In the genomic region with DNA sequence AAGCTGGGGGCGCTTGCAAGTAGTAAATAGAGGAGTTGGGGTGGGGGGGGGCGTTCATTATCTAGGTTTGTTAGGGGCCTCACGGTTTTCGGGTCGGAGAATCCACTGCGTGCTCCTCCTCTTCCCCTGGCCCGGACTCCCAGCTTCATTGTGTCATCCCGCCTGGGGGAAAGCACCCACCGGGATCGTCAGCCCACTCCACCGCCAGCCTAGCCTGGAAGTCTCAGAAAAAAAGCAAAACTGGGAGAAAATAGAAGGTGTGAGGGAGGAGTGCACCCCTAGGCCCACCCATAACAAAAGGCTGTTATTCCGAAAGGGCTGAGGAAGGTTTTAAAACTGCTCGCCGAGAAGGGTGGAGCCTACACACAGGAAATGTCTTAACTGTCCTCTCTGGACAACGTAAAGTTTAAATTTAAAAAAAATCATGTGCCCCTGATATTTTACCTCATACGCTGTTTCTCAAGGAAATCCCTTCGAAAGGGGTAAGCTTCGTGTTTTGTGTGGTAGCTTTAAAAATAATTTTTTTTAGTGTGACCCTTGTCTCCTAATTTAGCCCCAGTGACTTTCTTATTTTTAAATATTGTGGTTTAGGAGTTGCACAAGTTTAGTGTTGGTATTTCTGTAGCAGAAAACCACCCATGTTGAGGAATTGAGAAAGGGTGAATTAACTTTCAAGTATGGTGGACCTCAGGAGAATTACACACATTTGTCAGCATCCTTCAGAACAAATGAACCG, we compare ENCODE assay signal across 8 cellular contexts.
A peak's percentile ranks its signal among the peaks of the same experiment; 100 is the strongest.
DNase-seq lines count a peak whose midpoint lies in the region; ATAC-seq and TF ChIP-seq lines count a peak whose summit lies in the region.

No MANE protein-coding gene starts in this region.

- peaks cover 45% of the 10 kb centered on the region for H3K36me3 Mint-ChIP-seq in T-helper 2 cell treated with Interferon-gamma antibody and Interleukin-4, amounts not matched to agents 5 μg/mL and 100 μg/mL, for 36 hours (ENCODE audit: low read depth)

- H3K36me3 ChIP-seq in GM06990 (ENCODE audit: control insufficient read depth, insufficient read depth, low read length) = no peaks in the 10 kb centered on the region
- H3K36me3 ChIP-seq in muscle layer of duodenum (ENCODE audit: control insufficient read depth in 1 of 2, insufficient read depth in 2 of 2, low read length in 2 of 2) = peaks cover 0 to 5% of the 10 kb centered on the region in 2 donors

- H3K4me3 ChIP-seq in GM06990 (replicated peaks; ENCODE audit: low read depth, low read length) (peak overlapping the region; percentile 82), muscle layer of duodenum (ENCODE audit: low read depth in 1 of 2, low read length in 2 of 2) (peak overlapping the region; percentile 66 to 70)

- H3K4me1 ChIP-seq in muscle layer of duodenum (ENCODE audit: control insufficient read depth in 1 of 2, insufficient read depth in 2 of 2, low read length in 2 of 2) = peaks cover 32 to 51% of the 10 kb centered on the region in 2 donors

- ATAC-seq in GM19468 (IDR thresholded peaks at IDR 0.05; ENCODE audit: extremely low read depth, unreplicated experiment) = peak; percentile 24
- ATAC-seq in HG03520 (IDR thresholded peaks at IDR 0.05; ENCODE audit: unreplicated experiment) = peak; percentile 41

- no peaks in the 10 kb centered on the region for H3K27me3 Mint-ChIP-seq in T-helper 2 cell treated with Interferon-gamma antibody and Interleukin-4, amounts not matched to agents 5 μg/mL and 100 μg/mL, for 36 hours (ENCODE audit: low read depth)

- TF ChIP-seq CTCF in GM06990 (IDR thresholded peaks at IDR 0.05; ENCODE audit: insufficient read depth, low read length, poor library complexity, severe bottlenecking) = no peak

- H3K9me3 Mint-ChIP-seq in T-helper 2 cell treated with Interferon-gamma antibody and Interleukin-4, amounts not matched to agents 5 μg/mL and 100 μg/mL, for 36 hours = no peaks in the 10 kb centered on the region

- peak overlapping the region; percentile 94 for H3K4me3 Mint-ChIP-seq in T-helper 2 cell treated with Interferon-gamma antibody and Interleukin-4, amounts not matched to agents 5 μg/mL and 100 μg/mL, for 36 hours

- H3K4me1 Mint-ChIP-seq in T-helper 2 cell treated with Interferon-gamma antibody and Interleukin-4, amounts not matched to agents 5 μg/mL and 100 μg/mL, for 36 hours (ENCODE audit: low read depth) = peaks cover 52% of the 10 kb centered on the region

- no peaks in the 10 kb centered on the region for H3K27me3 ChIP-seq in GM06990 (replicated peaks; ENCODE audit: control insufficient read depth, insufficient read depth, low read length)
- no peaks in the 10 kb centered on the region for H3K27me3 ChIP-seq in muscle layer of duodenum (ENCODE audit: low read depth, low read length)

- peak overlapping the region; percentile 96 for H3K27ac ChIP-seq in muscle layer of duodenum (ENCODE audit: low read length)

- no peaks in the 10 kb centered on the region for H3K9me3 ChIP-seq in muscle layer of duodenum (ENCODE audit: control insufficient read depth in 1 of 2, low read length in 2 of 2)

- peak overlapping the region; percentile 92 for H3K27ac Mint-ChIP-seq in T-helper 2 cell treated with Interferon-gamma antibody and Interleukin-4, amounts not matched to agents 5 μg/mL and 100 μg/mL, for 36 hours

- DNase-seq in GM06990 (ENCODE audit: extremely low read depth, insufficient read length) = peak; percentile 69
- DNase-seq in T-helper 2 cell treated with Interferon-gamma antibody and Interleukin-4, amounts not matched to agents 5 μg/mL and 100 μg/mL, for 36 hours (ENCODE audit: low spot score) = peak; percentile 51
- DNase-seq in epidermal melanocyte (ENCODE audit: insufficient read length, low spot score) = peak; percentile 56
- no peak for DNase-seq in cerebellum (ENCODE audit: low spot score)
- no peak for DNase-seq in globus pallidus (ENCODE audit: low spot score)

Comparison
In these comparisons a context has a peak if more than half of its experiments do, and no peak if none do; other contexts are left out.
1. DNase-seq: peak in GM06990 (single experiment), T-helper 2 cell treated with Interferon-gamma antibody and Interleukin-4, amounts not matched to agents 5 μg/mL and 100 μg/mL, for 36 hours (single experiment) and epidermal melanocyte (single experiment); none in cerebellum (single experiment) and globus pallidus (single experiment).